In the genomic region with DNA sequence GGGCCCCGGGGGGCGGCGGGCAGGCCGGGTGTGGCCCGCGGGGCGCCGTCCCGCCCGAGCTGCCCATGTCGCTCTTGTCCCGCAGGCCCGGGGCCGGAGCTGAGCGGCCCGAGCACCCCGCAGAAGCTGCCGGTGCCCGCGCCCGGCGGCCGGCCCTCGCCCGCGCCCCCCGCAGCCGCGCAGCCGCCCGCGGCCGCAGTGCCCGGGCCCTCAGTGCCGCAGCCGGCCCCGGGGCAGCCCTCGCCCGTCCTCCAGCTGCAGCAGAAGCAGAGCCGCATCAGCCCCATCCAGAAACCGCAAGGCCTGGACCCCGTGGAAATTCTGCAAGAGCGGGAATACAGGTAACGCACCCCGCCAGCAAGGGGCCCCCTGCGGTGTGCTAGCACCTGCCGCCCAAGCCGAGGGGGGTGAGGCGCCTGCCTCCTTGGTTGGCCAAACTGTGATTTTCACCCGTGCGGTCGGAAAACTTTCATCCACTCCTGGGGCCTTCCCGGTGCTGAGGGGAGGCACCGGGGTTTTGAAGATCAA, we compare ENCODE assay signal across 1 cellular context.
TF ChIP-seq lines count a peak whose summit lies in the region.

No MANE protein-coding gene starts in this region.

TF ChIP-seq in SK-N-SH, 30 proteins besides CTCF, POLR2A, EP300 and RAD21 (continued from another document):
- TF ChIP-seq EZH2phosphoT487 (IDR thresholded peaks at IDR 0.05; ENCODE audit: borderline replicate concordance, low read depth) = no peak
TF ChIP-seq in SK-N-SH: peak in this region for 0.
